16 cellular contexts compared by ENCODE assay signal in the genomic region with DNA sequence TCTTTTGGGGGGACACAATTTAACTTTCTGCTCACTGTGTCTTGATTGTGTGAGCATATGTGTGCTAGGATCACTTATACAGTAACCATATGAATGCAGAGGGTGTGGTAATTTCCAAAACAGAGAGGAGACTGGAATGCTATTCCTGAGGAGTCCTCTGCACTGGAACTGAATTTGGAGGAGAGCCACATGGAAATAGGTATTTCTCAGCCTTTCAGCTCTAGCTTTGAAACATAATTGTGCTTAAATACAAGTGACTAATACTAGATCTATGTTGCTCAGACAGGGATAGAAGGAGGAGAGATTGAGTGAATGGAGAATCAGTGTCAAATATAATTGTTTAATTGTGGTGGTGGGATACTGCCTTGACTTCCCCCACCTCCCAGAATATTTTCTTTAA. TPM values are rescaled to one million over a fixed set of nuclear protein-coding genes. Genes with fewer than 3 reads are reported as not detected.
DNase-seq lines count a peak whose midpoint lies in the region; ATAC-seq and TF ChIP-seq lines count a peak whose summit lies in the region.
"Had no signal": no experiment of that assay in that cellular context is flagged by ENCODE, and none has a peak within 500 bp of the region (broad histone marks: within the 10 kb centered on the region; RNA-seq: fewer than 3 reads in every experiment).

No MANE protein-coding gene starts in this region.

- peaks cover 14% of the 10 kb centered on the region for H3K4me1 Mint-ChIP-seq in T-helper 2 cell treated with Interferon-gamma antibody and Interleukin-4, amounts not matched to agents 5 μg/mL and 100 μg/mL, for 36 hours (ENCODE audit: low read depth)

- H3K27ac ChIP-seq in coronary artery, result no peak overlapping the region
- H3K27ac ChIP-seq: BLaER1 had no signal

- H3K4me3 Mint-ChIP-seq in T-helper 2 cell treated with Interferon-gamma antibody and Interleukin-4, amounts not matched to agents 5 μg/mL and 100 μg/mL, for 36 hours, result no peak overlapping the region
- H3K4me3 Mint-ChIP-seq: CD8-positive, alpha-beta memory T cell had no signal

- peaks cover 5% of the 10 kb centered on the region for H3K36me3 Mint-ChIP-seq in T-helper 2 cell treated with Interferon-gamma antibody and Interleukin-4, amounts not matched to agents 5 μg/mL and 100 μg/mL, for 36 hours (ENCODE audit: low read depth)

- H3K27me3 Mint-ChIP-seq in T-helper 2 cell treated with Interferon-gamma antibody and Interleukin-4, amounts not matched to agents 5 μg/mL and 100 μg/mL, for 36 hours (ENCODE audit: low read depth), result no peaks in the 10 kb centered on the region
- H3K27me3 Mint-ChIP-seq: CD8-positive, alpha-beta memory T cell had no signal

- H3K4me3 ChIP-seq in choroid plexus epithelial cell (ENCODE audit: low read depth, low read length) (no peak overlapping the region), coronary artery (no peak overlapping the region)
- H3K4me3 ChIP-seq: BLaER1, GM12878 had no signal

- DNase-seq in GM04503 (ENCODE audit: low read depth), result peak; percentile 18
- DNase-seq in NCI-H226, result peak; percentile 36
- DNase-seq in choroid plexus epithelial cell (ENCODE audit: low read depth), result peak; percentile 6
- peak; percentile 13 for DNase-seq in renal cortical epithelial cell (ENCODE audit: low read depth)
- no peak for DNase-seq in coronary artery (ENCODE audit: low spot score)
- no peak for DNase-seq in T-helper 2 cell treated with Interferon-gamma antibody and Interleukin-4, amounts not matched to agents 5 μg/mL and 100 μg/mL, for 36 hours (ENCODE audit: low spot score)
- DNase-seq: CD8-positive, alpha-beta memory T cell; DMS 273 treated with DMSO at 0.1 percent for 48 hours; Karpas-422; NCI-H187 treated with DMSO at 0.1 percent for 48 hours; NCI-H774; SIG-M5 had no signal

- no peak for TF ChIP-seq CTCF in choroid plexus epithelial cell (conservative IDR thresholded peaks at IDR 0.05; ENCODE audit: low read depth, low read length)
- TF ChIP-seq CTCF in coronary artery (IDR thresholded peaks at IDR 0.05), result no peak

- no peak for ATAC-seq in esophagus mucosa
- ATAC-seq: GM12878, HepG2 had no signal

- no peaks in the 10 kb centered on the region for H3K9me3 Mint-ChIP-seq in T-helper 2 cell treated with Interferon-gamma antibody and Interleukin-4, amounts not matched to agents 5 μg/mL and 100 μg/mL, for 36 hours
- H3K9me3 Mint-ChIP-seq: CD8-positive, alpha-beta memory T cell had no signal

- H3K27ac Mint-ChIP-seq in T-helper 2 cell treated with Interferon-gamma antibody and Interleukin-4, amounts not matched to agents 5 μg/mL and 100 μg/mL, for 36 hours, result no peak overlapping the region
- H3K27ac Mint-ChIP-seq: CD8-positive, alpha-beta memory T cell had no signal

RNA-seq across cellular contexts. Expression of a gene that starts 45.5 kb away (rescaled TPM):
- total RNA-seq in renal cortical epithelial cell (53.5 and 118 TPM in 2 replicates), esophagus mucosa (17.1 TPM)

Comparison
In these comparisons a context has a peak if more than half of its experiments do, and no peak if none do; other contexts are left out.
1. DNase-seq: peak in GM04503 (single experiment), NCI-H226 (single experiment), choroid plexus epithelial cell (single experiment) and renal cortical epithelial cell (single experiment); none in coronary artery (single experiment) and T-helper 2 cell treated with Interferon-gamma antibody and Interleukin-4, amounts not matched to agents 5 μg/mL and 100 μg/mL, for 36 hours (single experiment).